ENCODE assay signal across 8 cellular contexts in the genomic region with DNA sequence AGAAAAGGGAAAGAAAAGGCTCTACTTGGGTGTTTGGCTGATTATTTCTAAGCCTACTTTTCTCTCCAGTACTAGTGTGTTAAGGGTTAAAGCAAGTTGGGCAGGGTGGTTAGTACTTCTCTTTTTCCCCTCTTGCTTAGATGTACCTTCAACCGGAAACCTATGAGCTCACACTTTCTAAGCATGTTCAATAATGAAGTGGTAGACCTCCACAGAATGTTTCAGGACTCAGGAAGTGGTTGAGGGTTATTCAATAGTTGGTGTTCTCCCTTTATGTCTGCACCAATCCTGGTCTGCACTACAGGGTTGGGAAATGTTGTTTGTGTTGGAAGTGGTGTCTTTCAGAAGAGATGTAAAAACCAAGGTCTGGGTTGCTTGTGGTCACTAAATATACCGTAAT.
DNase-seq lines count a peak whose midpoint lies in the region; ATAC-seq and TF ChIP-seq lines count a peak whose summit lies in the region.

No MANE protein-coding gene starts in this region.

- H3K27ac Mint-ChIP-seq in dendritic cell treated with granulocyte-macrophage colony-stimulating factor and Interleukin-4, amounts not matched to agents 40 ng/mL and 50 ng/mL, for 4 days: peak overlapping the region; percentile 40

- no peak overlapping the region for H3K4me3 Mint-ChIP-seq in dendritic cell treated with granulocyte-macrophage colony-stimulating factor and Interleukin-4, amounts not matched to agents 40 ng/mL and 50 ng/mL, for 4 days

- H3K36me3 ChIP-seq in HAP-1 (replicated peaks): no peaks in the 10 kb centered on the region

- in situ Hi-C loops in GM13976 (cut with MboI; ENCODE audit: low sequenced_read_pairs, unreplicated experiment): no loop called here
- in situ Hi-C loops in HAP-1 (cut with MboI; ENCODE audit: low sequenced_read_pairs): no loop called here

- peaks cover 20% of the 10 kb centered on the region for H3K36me3 Mint-ChIP-seq in dendritic cell treated with granulocyte-macrophage colony-stimulating factor and Interleukin-4, amounts not matched to agents 40 ng/mL and 50 ng/mL, for 4 days (ENCODE audit: low read depth)

- TF ChIP-seq CTCF in GM13976 (IDR thresholded peaks at IDR 0.05; ENCODE audit: borderline replicate concordance, control extremely low read depth, extremely low read depth, insufficient read depth, missing control alignments): no peak
- TF ChIP-seq CTCF in HL-60 (IDR thresholded peaks at IDR 0.05; ENCODE audit: insufficient read depth, low read length): no peak

- H3K27me3 Mint-ChIP-seq in dendritic cell treated with granulocyte-macrophage colony-stimulating factor and Interleukin-4, amounts not matched to agents 40 ng/mL and 50 ng/mL, for 4 days: no peaks in the 10 kb centered on the region

- no peaks in the 10 kb centered on the region for H3K4me1 ChIP-seq in HAP-1

- no peaks in the 10 kb centered on the region for H3K9me3 ChIP-seq in HAP-1

- H3K27ac ChIP-seq in HL-60 (replicated peaks): peak overlapping the region; percentile 28; the same call in 1 of the 2 replicates

- H3K27me3 ChIP-seq in HL-60 (ENCODE audit: insufficient read depth, poor library complexity, severe bottlenecking) (no peaks in the 10 kb centered on the region), HAP-1 (ENCODE audit: low read depth) (no peaks in the 10 kb centered on the region)

- H3K9me3 Mint-ChIP-seq in dendritic cell treated with granulocyte-macrophage colony-stimulating factor and Interleukin-4, amounts not matched to agents 40 ng/mL and 50 ng/mL, for 4 days: no peaks in the 10 kb centered on the region

- ATAC-seq in GM21423 (IDR thresholded peaks at IDR 0.05; ENCODE audit: unreplicated experiment): peak; percentile 99

- H3K4me3 ChIP-seq in HL-60 (replicated peaks; ENCODE audit: insufficient read depth, low read length) (no peak overlapping the region), HAP-1 (no peak overlapping the region)

- peaks cover 62% of the 10 kb centered on the region for H3K4me1 Mint-ChIP-seq in dendritic cell treated with granulocyte-macrophage colony-stimulating factor and Interleukin-4, amounts not matched to agents 40 ng/mL and 50 ng/mL, for 4 days (ENCODE audit: low read depth)

- intact Hi-C loops in dendritic cell treated with granulocyte-macrophage colony-stimulating factor and Interleukin-4, amounts not matched to agents 40 ng/mL and 50 ng/mL, for 4 days (cut with micrococcal nuclease): loop anchor here (5.0 kb wide), 1 partner anchor 51 kb away; a partner anchor contains a TSS

- DNase-seq in GM13976 (ENCODE audit: low spot score) (peak; percentile 56), HL-60 (ENCODE audit: low read depth in 1 of 2, low spot score in 1 of 2) (peak; percentile 67 to 93), occipital lobe (lab: John Stamatoyannopoulos, UW) (no peak), SK-N-DZ (ENCODE audit: low spot score) (no peak), HAP-1 (ENCODE audit: low spot score in 2 of 2) (no peak), dedifferentiated amniotic fluid mesenchymal stem cell (ENCODE audit: extremely low spot score) (no peak)

Comparison
In these comparisons a context has a peak if more than half of its experiments do, and no peak if none do; other contexts are left out.
1. DNase-seq: peak in GM13976 (single experiment) and HL-60 (2 of 2); none in occipital lobe (single experiment), SK-N-DZ (single experiment), HAP-1 (0 of 2) and dedifferentiated amniotic fluid mesenchymal stem cell (single experiment).